In the genomic region with DNA sequence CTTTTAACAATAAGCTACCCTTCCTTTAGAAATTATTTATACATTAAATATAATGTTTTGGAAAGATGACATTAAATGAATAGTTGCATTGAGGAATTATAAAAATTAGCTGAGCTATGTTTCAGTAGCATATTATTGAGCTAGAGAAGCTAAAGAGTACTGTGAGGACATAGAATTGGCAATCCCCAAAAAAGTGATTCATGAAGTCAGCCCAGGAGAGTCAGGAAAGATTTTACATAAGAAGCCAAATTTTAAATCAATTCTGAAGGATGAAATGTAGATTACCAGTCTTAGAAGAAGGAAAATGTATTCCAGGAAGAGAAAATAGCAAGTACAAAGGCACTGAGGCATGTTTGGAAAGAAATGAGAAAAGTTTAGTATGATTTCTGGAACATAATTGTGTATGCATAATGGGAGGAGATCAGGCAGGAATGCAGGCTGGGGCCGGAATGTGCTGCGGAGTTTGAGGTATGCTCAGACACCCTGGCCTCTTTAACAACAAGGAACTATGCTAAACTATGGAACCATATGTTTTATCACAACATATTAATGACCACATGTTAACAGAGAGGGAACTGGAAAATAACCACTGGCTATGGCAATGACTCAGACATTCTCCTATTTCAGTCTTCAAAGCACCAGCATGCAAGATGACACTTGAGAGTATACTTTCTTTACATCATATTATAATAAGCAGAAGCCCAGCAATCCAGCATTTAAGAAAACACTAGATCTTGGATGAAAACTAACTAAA, we compare ENCODE assay signal across 1 cellular context.
TF ChIP-seq lines count a peak whose summit lies in the region.

No MANE protein-coding gene starts in this region.

TF ChIP-seq in GM12878, 131 proteins besides CTCF, POLR2A, EP300 and RAD21 (continued from another document):
- no peak for TF ChIP-seq TBL1XR1 (IDR thresholded peaks at IDR 0.05; ENCODE audit: low read depth, low read length)
- TF ChIP-seq BCL11A (IDR thresholded peaks at IDR 0.05; ENCODE audit: low read depth, low read length) = no peak
- TF ChIP-seq, protein P1, sequence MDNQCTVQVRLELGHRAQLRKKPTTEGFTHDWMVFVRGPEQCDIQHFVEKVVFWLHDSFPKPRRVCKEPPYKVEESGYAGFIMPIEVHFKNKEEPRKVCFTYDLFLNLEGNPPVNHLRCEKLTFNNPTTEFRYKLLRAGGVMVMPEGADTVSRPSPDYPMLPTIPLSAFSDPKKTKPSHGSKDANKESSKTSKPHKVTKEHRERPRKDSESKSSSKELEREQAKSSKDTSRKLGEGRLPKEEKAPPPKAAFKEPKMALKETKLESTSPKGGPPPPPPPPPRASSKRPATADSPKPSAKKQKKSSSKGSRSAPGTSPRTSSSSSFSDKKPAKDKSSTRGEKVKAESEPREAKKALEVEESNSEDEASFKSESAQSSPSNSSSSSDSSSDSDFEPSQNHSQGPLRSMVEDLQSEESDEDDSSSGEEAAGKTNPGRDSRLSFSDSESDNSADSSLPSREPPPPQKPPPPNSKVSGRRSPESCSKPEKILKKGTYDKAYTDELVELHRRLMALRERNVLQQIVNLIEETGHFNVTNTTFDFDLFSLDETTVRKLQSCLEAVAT (IDR thresholded peaks at IDR 0.05) = no peak
- TF ChIP-seq SUPT20H (IDR thresholded peaks at IDR 0.05; ENCODE audit: borderline replicate concordance, control insufficient read depth, low read depth, low read length) = no peak
- TF ChIP-seq, protein P2, sequence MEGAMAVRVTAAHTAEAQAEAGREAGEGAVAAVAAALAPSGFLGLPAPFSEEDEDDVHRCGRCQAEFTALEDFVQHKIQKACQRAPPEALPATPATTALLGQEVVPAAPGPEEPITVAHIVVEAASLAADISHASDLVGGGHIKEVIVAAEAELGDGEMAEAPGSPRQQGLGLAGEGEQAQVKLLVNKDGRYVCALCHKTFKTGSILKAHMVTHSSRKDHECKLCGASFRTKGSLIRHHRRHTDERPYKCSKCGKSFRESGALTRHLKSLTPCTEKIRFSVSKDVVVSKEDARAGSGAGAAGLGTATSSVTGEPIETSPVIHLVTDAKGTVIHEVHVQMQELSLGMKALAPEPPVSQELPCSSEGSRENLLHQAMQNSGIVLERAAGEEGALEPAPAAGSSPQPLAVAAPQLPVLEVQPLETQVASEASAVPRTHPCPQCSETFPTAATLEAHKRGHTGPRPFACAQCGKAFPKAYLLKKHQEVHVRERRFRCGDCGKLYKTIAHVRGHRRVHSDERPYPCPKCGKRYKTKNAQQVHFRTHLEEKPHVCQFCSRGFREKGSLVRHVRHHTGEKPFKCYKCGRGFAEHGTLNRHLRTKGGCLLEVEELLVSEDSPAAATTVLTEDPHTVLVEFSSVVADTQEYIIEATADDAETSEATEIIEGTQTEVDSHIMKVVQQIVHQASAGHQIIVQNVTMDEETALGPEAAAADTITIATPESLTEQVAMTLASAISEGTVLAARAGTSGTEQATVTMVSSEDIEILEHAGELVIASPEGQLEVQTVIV (IDR thresholded peaks at IDR 0.05; ENCODE audit: borderline replicate concordance, partially characterized antibody) = no peak
- TF ChIP-seq, protein P3, sequence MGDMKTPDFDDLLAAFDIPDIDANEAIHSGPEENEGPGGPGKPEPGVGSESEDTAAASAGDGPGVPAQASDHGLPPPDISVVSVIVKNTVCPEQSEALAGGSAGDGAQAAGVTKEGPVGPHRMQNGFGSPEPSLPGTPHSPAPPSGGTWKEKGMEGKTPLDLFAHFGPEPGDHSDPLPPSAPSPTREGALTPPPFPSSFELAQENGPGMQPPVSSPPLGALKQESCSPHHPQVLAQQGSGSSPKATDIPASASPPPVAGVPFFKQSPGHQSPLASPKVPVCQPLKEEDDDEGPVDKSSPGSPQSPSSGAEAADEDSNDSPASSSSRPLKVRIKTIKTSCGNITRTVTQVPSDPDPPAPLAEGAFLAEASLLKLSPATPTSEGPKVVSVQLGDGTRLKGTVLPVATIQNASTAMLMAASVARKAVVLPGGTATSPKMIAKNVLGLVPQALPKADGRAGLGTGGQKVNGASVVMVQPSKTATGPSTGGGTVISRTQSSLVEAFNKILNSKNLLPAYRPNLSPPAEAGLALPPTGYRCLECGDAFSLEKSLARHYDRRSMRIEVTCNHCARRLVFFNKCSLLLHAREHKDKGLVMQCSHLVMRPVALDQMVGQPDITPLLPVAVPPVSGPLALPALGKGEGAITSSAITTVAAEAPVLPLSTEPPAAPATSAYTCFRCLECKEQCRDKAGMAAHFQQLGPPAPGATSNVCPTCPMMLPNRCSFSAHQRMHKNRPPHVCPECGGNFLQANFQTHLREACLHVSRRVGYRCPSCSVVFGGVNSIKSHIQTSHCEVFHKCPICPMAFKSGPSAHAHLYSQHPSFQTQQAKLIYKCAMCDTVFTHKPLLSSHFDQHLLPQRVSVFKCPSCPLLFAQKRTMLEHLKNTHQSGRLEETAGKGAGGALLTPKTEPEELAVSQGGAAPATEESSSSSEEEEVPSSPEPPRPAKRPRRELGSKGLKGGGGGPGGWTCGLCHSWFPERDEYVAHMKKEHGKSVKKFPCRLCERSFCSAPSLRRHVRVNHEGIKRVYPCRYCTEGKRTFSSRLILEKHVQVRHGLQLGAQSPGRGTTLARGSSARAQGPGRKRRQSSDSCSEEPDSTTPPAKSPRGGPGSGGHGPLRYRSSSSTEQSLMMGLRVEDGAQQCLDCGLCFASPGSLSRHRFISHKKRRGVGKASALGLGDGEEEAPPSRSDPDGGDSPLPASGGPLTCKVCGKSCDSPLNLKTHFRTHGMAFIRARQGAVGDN (IDR thresholded peaks at IDR 0.05) = no peak
- TF ChIP-seq CHD2 (IDR thresholded peaks at IDR 0.05; ENCODE audit: borderline replicate concordance, low read depth, low read length) = no peak
- TF ChIP-seq, protein P4, sequence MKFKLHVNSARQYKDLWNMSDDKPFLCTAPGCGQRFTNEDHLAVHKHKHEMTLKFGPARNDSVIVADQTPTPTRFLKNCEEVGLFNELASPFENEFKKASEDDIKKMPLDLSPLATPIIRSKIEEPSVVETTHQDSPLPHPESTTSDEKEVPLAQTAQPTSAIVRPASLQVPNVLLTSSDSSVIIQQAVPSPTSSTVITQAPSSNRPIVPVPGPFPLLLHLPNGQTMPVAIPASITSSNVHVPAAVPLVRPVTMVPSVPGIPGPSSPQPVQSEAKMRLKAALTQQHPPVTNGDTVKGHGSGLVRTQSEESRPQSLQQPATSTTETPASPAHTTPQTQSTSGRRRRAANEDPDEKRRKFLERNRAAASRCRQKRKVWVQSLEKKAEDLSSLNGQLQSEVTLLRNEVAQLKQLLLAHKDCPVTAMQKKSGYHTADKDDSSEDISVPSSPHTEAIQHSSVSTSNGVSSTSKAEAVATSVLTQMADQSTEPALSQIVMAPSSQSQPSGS (IDR thresholded peaks at IDR 0.05; ENCODE audit: low read length) = peak; percentile 39; the same call in 1 of the 2 replicates
- TF ChIP-seq YY1 (IDR thresholded peaks at IDR 0.05; ENCODE audit: low read depth, low read length) = no peak
- no peak for TF ChIP-seq NR2F1 (conservative IDR thresholded peaks at IDR 0.05)
- TF ChIP-seq, protein P5, sequence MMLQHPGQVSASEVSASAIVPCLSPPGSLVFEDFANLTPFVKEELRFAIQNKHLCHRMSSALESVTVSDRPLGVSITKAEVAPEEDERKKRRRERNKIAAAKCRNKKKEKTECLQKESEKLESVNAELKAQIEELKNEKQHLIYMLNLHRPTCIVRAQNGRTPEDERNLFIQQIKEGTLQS (IDR thresholded peaks at IDR 0.05; ENCODE audit: borderline replicate concordance, extremely low read depth, low read depth, low read length) = no peak
- no peak for TF ChIP-seq BRCA1 (IDR thresholded peaks at IDR 0.05; ENCODE audit: low read depth, low read length)
- no peak for TF ChIP-seq RELA (IDR thresholded peaks at IDR 0.05; ENCODE audit: borderline replicate concordance, partially characterized antibody)
- no peak for TF ChIP-seq RB1 (IDR thresholded peaks at IDR 0.05; ENCODE audit: borderline replicate concordance)
- TF ChIP-seq, protein P6, sequence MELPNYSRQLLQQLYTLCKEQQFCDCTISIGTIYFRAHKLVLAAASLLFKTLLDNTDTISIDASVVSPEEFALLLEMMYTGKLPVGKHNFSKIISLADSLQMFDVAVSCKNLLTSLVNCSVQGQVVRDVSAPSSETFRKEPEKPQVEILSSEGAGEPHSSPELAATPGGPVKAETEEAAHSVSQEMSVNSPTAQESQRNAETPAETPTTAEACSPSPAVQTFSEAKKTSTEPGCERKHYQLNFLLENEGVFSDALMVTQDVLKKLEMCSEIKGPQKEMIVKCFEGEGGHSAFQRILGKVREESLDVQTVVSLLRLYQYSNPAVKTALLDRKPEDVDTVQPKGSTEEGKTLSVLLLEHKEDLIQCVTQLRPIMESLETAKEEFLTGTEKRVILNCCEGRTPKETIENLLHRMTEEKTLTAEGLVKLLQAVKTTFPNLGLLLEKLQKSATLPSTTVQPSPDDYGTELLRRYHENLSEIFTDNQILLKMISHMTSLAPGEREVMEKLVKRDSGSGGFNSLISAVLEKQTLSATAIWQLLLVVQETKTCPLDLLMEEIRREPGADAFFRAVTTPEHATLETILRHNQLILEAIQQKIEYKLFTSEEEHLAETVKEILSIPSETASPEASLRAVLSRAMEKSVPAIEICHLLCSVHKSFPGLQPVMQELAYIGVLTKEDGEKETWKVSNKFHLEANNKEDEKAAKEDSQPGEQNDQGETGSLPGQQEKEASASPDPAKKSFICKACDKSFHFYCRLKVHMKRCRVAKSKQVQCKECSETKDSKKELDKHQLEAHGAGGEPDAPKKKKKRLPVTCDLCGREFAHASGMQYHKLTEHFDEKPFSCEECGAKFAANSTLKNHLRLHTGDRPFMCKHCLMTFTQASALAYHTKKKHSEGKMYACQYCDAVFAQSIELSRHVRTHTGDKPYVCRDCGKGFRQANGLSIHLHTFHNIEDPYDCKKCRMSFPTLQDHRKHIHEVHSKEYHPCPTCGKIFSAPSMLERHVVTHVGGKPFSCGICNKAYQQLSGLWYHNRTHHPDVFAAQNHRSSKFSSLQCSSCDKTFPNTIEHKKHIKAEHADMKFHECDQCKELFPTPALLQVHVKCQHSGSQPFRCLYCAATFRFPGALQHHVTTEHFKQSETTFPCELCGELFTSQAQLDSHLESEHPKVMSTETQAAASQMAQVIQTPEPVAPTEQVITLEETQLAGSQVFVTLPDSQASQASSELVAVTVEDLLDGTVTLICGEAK (IDR thresholded peaks at IDR 0.05; ENCODE audit: borderline replicate concordance) = no peak
- TF ChIP-seq ZBED1 (IDR thresholded peaks at IDR 0.05; ENCODE audit: borderline replicate concordance) = no peak
- TF ChIP-seq, protein P7, sequence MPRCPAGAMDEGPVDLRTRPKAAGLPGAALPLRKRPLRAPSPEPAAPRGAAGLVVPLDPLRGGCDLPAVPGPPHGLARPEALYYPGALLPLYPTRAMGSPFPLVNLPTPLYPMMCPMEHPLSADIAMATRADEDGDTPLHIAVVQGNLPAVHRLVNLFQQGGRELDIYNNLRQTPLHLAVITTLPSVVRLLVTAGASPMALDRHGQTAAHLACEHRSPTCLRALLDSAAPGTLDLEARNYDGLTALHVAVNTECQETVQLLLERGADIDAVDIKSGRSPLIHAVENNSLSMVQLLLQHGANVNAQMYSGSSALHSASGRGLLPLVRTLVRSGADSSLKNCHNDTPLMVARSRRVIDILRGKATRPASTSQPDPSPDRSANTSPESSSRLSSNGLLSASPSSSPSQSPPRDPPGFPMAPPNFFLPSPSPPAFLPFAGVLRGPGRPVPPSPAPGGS (IDR thresholded peaks at IDR 0.05; ENCODE audit: borderline replicate concordance, insufficient read depth, low read depth, low read length, poor library complexity, severe bottlenecking) = peak; percentile 20
- no peak for TF ChIP-seq HDAC6 (IDR thresholded peaks at IDR 0.05; ENCODE audit: unreplicated experiment)
- TF ChIP-seq DPF2 (IDR thresholded peaks at IDR 0.05) = 0 out of 2 replicates have a peak, but pooled peaks have one; percentile 23
- peak; percentile 43; the same call in 1 of the 2 replicates for TF ChIP-seq MTA2 (IDR thresholded peaks at IDR 0.05; ENCODE audit: low read depth)
- TF ChIP-seq BMI1 (IDR thresholded peaks at IDR 0.05; ENCODE audit: borderline replicate concordance) = no peak
- 0 out of 2 replicates have a peak, but pooled peaks have one; percentile 40 for TF ChIP-seq CBFB (IDR thresholded peaks at IDR 0.05; ENCODE audit: low read depth)
- no peak for TF ChIP-seq JUND (IDR thresholded peaks at IDR 0.05; ENCODE audit: low read depth, low read length)
- TF ChIP-seq IKZF2 (IDR thresholded peaks at IDR 0.05) = peak; percentile 31 to 44; a peak in 1 of 4 replicates
- no peak for TF ChIP-seq ZNF384 (IDR thresholded peaks at IDR 0.05; ENCODE audit: borderline replicate concordance, low read depth, low read length)
- TF ChIP-seq ZNF24 (IDR thresholded peaks at IDR 0.05) = no peak
- peak; percentile 78; the same call in 1 of the 2 replicates for TF ChIP-seq TCF7 (IDR thresholded peaks at IDR 0.05; ENCODE audit: borderline replicate concordance)
- TF ChIP-seq, protein P8, sequence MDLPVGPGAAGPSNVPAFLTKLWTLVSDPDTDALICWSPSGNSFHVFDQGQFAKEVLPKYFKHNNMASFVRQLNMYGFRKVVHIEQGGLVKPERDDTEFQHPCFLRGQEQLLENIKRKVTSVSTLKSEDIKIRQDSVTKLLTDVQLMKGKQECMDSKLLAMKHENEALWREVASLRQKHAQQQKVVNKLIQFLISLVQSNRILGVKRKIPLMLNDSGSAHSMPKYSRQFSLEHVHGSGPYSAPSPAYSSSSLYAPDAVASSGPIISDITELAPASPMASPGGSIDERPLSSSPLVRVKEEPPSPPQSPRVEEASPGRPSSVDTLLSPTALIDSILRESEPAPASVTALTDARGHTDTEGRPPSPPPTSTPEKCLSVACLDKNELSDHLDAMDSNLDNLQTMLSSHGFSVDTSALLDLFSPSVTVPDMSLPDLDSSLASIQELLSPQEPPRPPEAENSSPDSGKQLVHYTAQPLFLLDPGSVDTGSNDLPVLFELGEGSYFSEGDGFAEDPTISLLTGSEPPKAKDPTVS (IDR thresholded peaks at IDR 0.05; ENCODE audit: low read depth, low read length) = no peak
- peak; percentile 59; the same call in 1 of the 2 replicates for TF ChIP-seq SPI1 (IDR thresholded peaks at IDR 0.05; ENCODE audit: borderline replicate concordance, insufficient read depth, low read depth, low read length)
- TF ChIP-seq NR2C2 (IDR thresholded peaks at IDR 0.05; ENCODE audit: borderline replicate concordance, control insufficient read depth, insufficient read length, low read depth) = no peak
- TF ChIP-seq POLR2AphosphoS2 (IDR thresholded peaks at IDR 0.05; ENCODE audit: low read depth, low read length) = no peak
